Comparison of ENCODE assay signal across 8 cellular contexts in genomic region chrX:46912098-46912672, GRCh38. TPM values are rescaled to one million over a fixed set of nuclear protein-coding genes. Genes with fewer than 3 reads are reported as not detected.
DNase-seq lines count a peak whose midpoint lies in the region; ATAC-seq and TF ChIP-seq lines count a peak whose summit lies in the region.

TSS of gene JADE3 (plus strand) at chrX:46912421. CDS start at chrX:46984895, 72,474 bp downstream.

- intact Hi-C loops in lower leg skin (cut with DNase I; ENCODE audit: low total_unique reads): no loop called here

- H3K4me3 ChIP-seq in WI38 (ENCODE audit: low read depth, low read length) (peak within 1 kb of the TSS; percentile 64), lower leg skin (ENCODE audit: low read depth, poor library complexity, severe bottlenecking) (peak within 1 kb of the TSS; percentile 48)

- DNase-seq in DMS153 treated with DMSO at 0.1 percent for 48 hours (lab: John Stamatoyannopoulos, UW; ENCODE audit: unreplicated experiment) (peak; percentile 26), NCI-H2171 treated with DMSO at 0.1 percent for 48 hours (lab: John Stamatoyannopoulos, UW) (peak; percentile 73), lower leg skin (ENCODE audit: low spot score in 2 of 2) (peak; percentile 24 to 92)
- DNase-seq in effector CD8-positive, alpha-beta T cell (lab: John Stamatoyannopoulos, UW): peak; percentile 0
- peak; percentile 45 for DNase-seq in stimulated activated CD8-positive, alpha-beta memory T cell treated with anti-CD3 and anti-CD28 coated beads, Interleukin-4, amount 100 ng/mL, for 48 hours

- WGBS in lower leg skin, 2 donors: 38% methylated on average over 55 of the region's 71 CpGs; no CpG with 5 or more reads in 1 of the 2 donors

- peak; percentile 54 for ATAC-seq in HG02678 (IDR thresholded peaks at IDR 0.05; ENCODE audit: unreplicated experiment)
- no peak for ATAC-seq in GM21447 (IDR thresholded peaks at IDR 0.05; ENCODE audit: unreplicated experiment)

- TF ChIP-seq POLR2A in lower leg skin (IDR thresholded peaks at IDR 0.05): no peak

- TF ChIP-seq CTCF in WI38 (IDR thresholded peaks at IDR 0.05; ENCODE audit: low read depth, low read length) (no peak), lower leg skin (IDR thresholded peaks at IDR 0.05) (no peak)

RNA-seq across cellular contexts. Expression of gene JADE3, which starts in this region (rescaled TPM):
- 1 to 10 TPM; 3.6 to 5.7 (median 3.9) TPM for total RNA-seq in lower leg skin

Comparison
In these comparisons a context has a peak if more than half of its experiments do, and no peak if none do; other contexts are left out.
1. DNase-seq: peak in every context shown above with its lines; median percentile 73 in NCI-H2171 treated with DMSO at 0.1 percent for 48 hours; 58 in lower leg skin; 45 in stimulated activated CD8-positive, alpha-beta memory T cell treated with anti-CD3 and anti-CD28 coated beads, Interleukin-4, amount 100 ng/mL, for 48 hours; 26 in DMS153 treated with DMSO at 0.1 percent for 48 hours; 0 in effector CD8-positive, alpha-beta T cell.